9 cellular contexts compared by ENCODE assay signal in the genomic region with DNA sequence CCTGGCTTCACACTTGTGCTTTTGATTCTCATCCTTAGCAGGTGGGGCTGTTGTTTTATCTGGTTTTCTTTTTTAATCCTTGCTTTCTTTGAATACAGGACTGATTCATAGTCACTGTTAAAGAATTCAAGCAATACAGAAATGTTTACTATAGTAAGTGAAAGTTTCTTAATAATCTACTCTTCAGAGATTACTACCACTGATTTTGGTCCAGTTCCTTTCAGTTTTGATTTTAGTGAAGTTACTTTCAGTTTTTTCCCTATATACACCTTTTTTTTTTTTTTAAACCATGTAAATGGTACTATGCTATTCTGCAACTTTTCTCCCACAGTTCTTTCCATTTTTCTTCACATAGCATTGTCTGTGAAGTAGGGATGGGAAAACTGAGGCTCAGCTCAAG. TPM values are rescaled to one million over a fixed set of nuclear protein-coding genes. Genes with fewer than 3 reads are reported as not detected.
DNase-seq lines count a peak whose midpoint lies in the region; ATAC-seq and TF ChIP-seq lines count a peak whose summit lies in the region.
"Had no signal": no experiment of that assay in that cellular context is flagged by ENCODE, and none has a peak within 500 bp of the region (broad histone marks: within the 10 kb centered on the region; RNA-seq: fewer than 3 reads in every experiment).

No MANE protein-coding gene starts in this region.

- H3K36me3 Mint-ChIP-seq in activated CD4-positive, alpha-beta T cell treated with anti-CD3 and anti-CD28 coated beads for 36 hours (ENCODE audit: low read depth), result peaks cover 6% of the 10 kb centered on the region
- H3K36me3 Mint-ChIP-seq in T-helper 1 cell treated with Interleukin-12 subunit alpha and Interleukin-12 subunit beta and Interleukin-4 antibody, amounts not matched to agents 30 μg/mL and 1 μg/mL, for 36 hours (ENCODE audit: low read depth), result peaks cover 8% of the 10 kb centered on the region

- intact Hi-C loops in activated CD4-positive, alpha-beta T cell treated with anti-CD3 and anti-CD28 coated beads for 36 hours (cut with DNase I, micrococcal nuclease), result loop anchor here (1.0 to 10.0 kb wide), 10 partner anchors 8 to 140 kb away; a partner anchor contains a TSS

- CTCF ChIA-PET in activated CD4-positive, alpha-beta T cell treated with anti-CD3 and anti-CD28 coated beads for 36 hours (lab: Charles Lee), result interaction anchor here (0.6 to 2.9 kb wide), 6 partner anchors 23 to 313 kb away, joined by 3 to 17 read pairs (median 4); no protein-coding TSS in a partner anchor

- peak overlapping the region; percentile 79 for H3K4me3 Mint-ChIP-seq in activated CD4-positive, alpha-beta T cell treated with anti-CD3 and anti-CD28 coated beads for 36 hours
- peak overlapping the region; percentile 76 for H3K4me3 Mint-ChIP-seq in T-helper 1 cell treated with Interleukin-12 subunit alpha and Interleukin-12 subunit beta and Interleukin-4 antibody, amounts not matched to agents 30 μg/mL and 1 μg/mL, for 36 hours

- H3K9me3 Mint-ChIP-seq in activated CD4-positive, alpha-beta T cell treated with anti-CD3 and anti-CD28 coated beads for 36 hours (ENCODE audit: low read depth), result no peaks in the 10 kb centered on the region
- H3K9me3 Mint-ChIP-seq in T-helper 1 cell treated with Interleukin-12 subunit alpha and Interleukin-12 subunit beta and Interleukin-4 antibody, amounts not matched to agents 30 μg/mL and 1 μg/mL, for 36 hours, result no peaks in the 10 kb centered on the region

- TF ChIP-seq CTCF in fibroblast of villous mesenchyme (IDR thresholded peaks at IDR 0.05; ENCODE audit: insufficient read depth, low read depth, low read length), result no peak

- peaks cover 78% of the 10 kb centered on the region for H3K4me1 Mint-ChIP-seq in activated CD4-positive, alpha-beta T cell treated with anti-CD3 and anti-CD28 coated beads for 36 hours
- H3K4me1 Mint-ChIP-seq in T-helper 1 cell treated with Interleukin-12 subunit alpha and Interleukin-12 subunit beta and Interleukin-4 antibody, amounts not matched to agents 30 μg/mL and 1 μg/mL, for 36 hours (ENCODE audit: low read depth), result peaks cover 56% of the 10 kb centered on the region

- POLR2A ChIA-PET in activated CD4-positive, alpha-beta T cell treated with anti-CD3 and anti-CD28 coated beads for 36 hours (lab: Charles Lee), result interaction anchor here (0.6 to 1.0 kb wide), 2 partner anchors 8 to 132 kb away, joined by 3 to 4 read pairs; no protein-coding TSS in a partner anchor

- peaks cover 47% of the 10 kb centered on the region for H3K4me1 ChIP-seq in stomach smooth muscle (ENCODE audit: control insufficient read depth, insufficient read depth, low read length)

- H3K9ac ChIP-seq in stomach smooth muscle (ENCODE audit: low read length in 2 of 2), result no peak overlapping the region

- ATAC-seq in activated CD4-positive, alpha-beta T cell treated with anti-CD3 and anti-CD28 coated beads for 36 hours, result peak; percentile 42
- ATAC-seq in HG03342 (IDR thresholded peaks at IDR 0.05; ENCODE audit: unreplicated experiment), result no peak
- ATAC-seq in HG02840 (IDR thresholded peaks at IDR 0.05; ENCODE audit: low FRiP score, unreplicated experiment), result no peak
- ATAC-seq: A549 had no signal

- H3K9me3 ChIP-seq in stomach smooth muscle (ENCODE audit: control insufficient read depth in 2 of 2, low read length in 2 of 2), result no peaks in the 10 kb centered on the region
- H3K9me3 ChIP-seq: A549 had no signal

- peak overlapping the region; percentile 31 for H3K27ac ChIP-seq in stomach smooth muscle (ENCODE audit: low read length)
- H3K27ac ChIP-seq: A549 had no signal

- no peaks in the 10 kb centered on the region for H3K27me3 ChIP-seq in stomach smooth muscle (ENCODE audit: control insufficient read depth in 1 of 2, insufficient read depth in 2 of 2, low read length in 2 of 2)

- H3K27ac Mint-ChIP-seq in activated CD4-positive, alpha-beta T cell treated with anti-CD3 and anti-CD28 coated beads for 36 hours, result peak overlapping the region; percentile 99
- H3K27ac Mint-ChIP-seq in T-helper 1 cell treated with Interleukin-12 subunit alpha and Interleukin-12 subunit beta and Interleukin-4 antibody, amounts not matched to agents 30 μg/mL and 1 μg/mL, for 36 hours, result peak overlapping the region; percentile 98

- peaks cover 0 to 4% of the 10 kb centered on the region in 2 donors for H3K36me3 ChIP-seq in stomach smooth muscle (ENCODE audit: control insufficient read depth in 2 of 2, insufficient read depth in 2 of 2, low read length in 2 of 2)

- DNase-seq in activated CD4-positive, alpha-beta T cell treated with anti-CD3 and anti-CD28 coated beads for 36 hours, result no peak
- DNase-seq in activated CD4-positive, alpha-beta T cell treated with anti-CD3 and anti-CD28 coated beads for 1 hour, result no peak
- peak; percentile 84 for DNase-seq in fibroblast of villous mesenchyme (ENCODE audit: low read depth)
- no peak for DNase-seq in NK-92 treated with Interleukin-12 subunit alpha and Interleukin-12 subunit beta, amount 100 ng/mL, for 24 hours (lab: John Stamatoyannopoulos, UW)

- H3K4me3 ChIP-seq in fibroblast of villous mesenchyme (ENCODE audit: low read depth, low read length) (peak overlapping the region; percentile 18), stomach smooth muscle (ENCODE audit: low read length in 2 of 2) (no peak overlapping the region)
- H3K4me3 ChIP-seq: A549 had no signal

- H3K27me3 Mint-ChIP-seq in activated CD4-positive, alpha-beta T cell treated with anti-CD3 and anti-CD28 coated beads for 36 hours, result no peaks in the 10 kb centered on the region
- H3K27me3 Mint-ChIP-seq in T-helper 1 cell treated with Interleukin-12 subunit alpha and Interleukin-12 subunit beta and Interleukin-4 antibody, amounts not matched to agents 30 μg/mL and 1 μg/mL, for 36 hours (ENCODE audit: low read depth), result no peaks in the 10 kb centered on the region

RNA-seq across cellular contexts. Expression of a gene that starts 53.6 kb away (rescaled TPM):
- 100 to 1,000 TPM; 123 to 139 TPM for total RNA-seq in activated CD4-positive, alpha-beta T cell treated with anti-CD3 and anti-CD28 coated beads for 36 hours
- total RNA-seq in fibroblast of villous mesenchyme, result 44.5 and 57.0 TPM in 2 replicates

RNA-seq across cellular contexts. Expression of a gene that starts 56.2 kb away (rescaled TPM):
- 1 to 10 TPM; 3.8 to 4.4 TPM for total RNA-seq in activated CD4-positive, alpha-beta T cell treated with anti-CD3 and anti-CD28 coated beads for 36 hours
- 1.3 and 2.3 TPM in 2 replicates for total RNA-seq in fibroblast of villous mesenchyme

RNA-seq across cellular contexts. Expression of a gene that starts 56.9 kb away (rescaled TPM):
- total RNA-seq in activated CD4-positive, alpha-beta T cell treated with anti-CD3 and anti-CD28 coated beads for 36 hours, result 100 to 1,000 TPM; 310 to 323 TPM
- 199 and 205 TPM in 2 replicates for total RNA-seq in fibroblast of villous mesenchyme
